In genomic region chr2:229920011-229920781, GRCh38 we compare ENCODE assay signal across 8 cellular contexts. TPM values are rescaled to one million over a fixed set of nuclear protein-coding genes. Genes with fewer than 3 reads are reported as not detected.
DNase-seq lines count a peak whose midpoint lies in the region; ATAC-seq and TF ChIP-seq lines count a peak whose summit lies in the region.

No MANE protein-coding gene starts in this region.

- H3K27me3 ChIP-seq in heart right ventricle (no peaks in the 10 kb centered on the region), aorta (ENCODE audit: control insufficient read depth in 1 of 2, insufficient read depth in 2 of 2, low read length in 1 of 2) (no peaks in the 10 kb centered on the region)
- no peaks in the 10 kb centered on the region for H3K27me3 ChIP-seq in effector memory CD4-positive, alpha-beta T cell (replicated peaks; ENCODE audit: control insufficient read depth, insufficient read depth, low read length, poor library complexity, severe bottlenecking)

- peaks cover 0 to 54% (median 35%) of the 10 kb centered on the region in 9 donors for H3K4me1 ChIP-seq in heart right ventricle
- peaks cover 14% of the 10 kb centered on the region for H3K4me1 ChIP-seq in effector memory CD4-positive, alpha-beta T cell (ENCODE audit: control insufficient read depth, insufficient read depth, low read length, poor library complexity, severe bottlenecking)
- peaks cover 0 to 5% of the 10 kb centered on the region in 2 donors for H3K4me1 ChIP-seq in aorta (ENCODE audit: control insufficient read depth in 1 of 2, insufficient read depth in 2 of 2, low read length in 2 of 2)

- peaks cover 36% of the 10 kb centered on the region for H3K36me3 Mint-ChIP-seq in activated CD4-positive, alpha-beta T cell treated with anti-CD3 and anti-CD28 coated beads for 36 hours (ENCODE audit: low read depth)
- H3K36me3 Mint-ChIP-seq in naive thymus-derived CD8-positive, alpha-beta T cell, result peaks cover 0 to 28% (median 6%) of the 10 kb centered on the region in 3 donors

- no peak for DNase-seq in heart right ventricle
- DNase-seq in Right ventricle myocardium superior, result no peak
- peak; percentile 58 for DNase-seq in activated CD4-positive, alpha-beta T cell treated with anti-CD3 and anti-CD28 coated beads for 36 hours
- DNase-seq in effector memory CD4-positive, alpha-beta T cell, result peak; percentile 3 to 18 (median 14)
- peak; percentile 15 to 68 (median 48) for DNase-seq in naive thymus-derived CD8-positive, alpha-beta T cell
- DNase-seq in aorta, result no peak
- DNase-seq in MV-4-11 (lab: John Stamatoyannopoulos, UW), result no peak

- H3K36me3 ChIP-seq in heart right ventricle, result peaks cover 0 to 31% (median 0%) of the 10 kb centered on the region in 9 donors
- no peaks in the 10 kb centered on the region for H3K36me3 ChIP-seq in effector memory CD4-positive, alpha-beta T cell (ENCODE audit: control insufficient read depth, insufficient read depth, low read length)
- peaks cover 0 to 2% of the 10 kb centered on the region in 2 donors for H3K36me3 ChIP-seq in aorta (ENCODE audit: control insufficient read depth in 1 of 2, insufficient read depth in 2 of 2, low read length in 1 of 2)

- H3K27me3 Mint-ChIP-seq in activated CD4-positive, alpha-beta T cell treated with anti-CD3 and anti-CD28 coated beads for 36 hours, result no peaks in the 10 kb centered on the region
- H3K27me3 Mint-ChIP-seq in naive thymus-derived CD8-positive, alpha-beta T cell, result peaks cover 0 to 5% (median 0%) of the 10 kb centered on the region in 5 donors

- peak overlapping the region; percentile 99 for H3K27ac Mint-ChIP-seq in activated CD4-positive, alpha-beta T cell treated with anti-CD3 and anti-CD28 coated beads for 36 hours
- H3K27ac Mint-ChIP-seq in naive thymus-derived CD8-positive, alpha-beta T cell, result peak overlapping the region; percentile 92 to 99 (median 94)

- no peaks in the 10 kb centered on the region for H3K9me3 ChIP-seq in heart right ventricle
- no peaks in the 10 kb centered on the region for H3K9me3 ChIP-seq in effector memory CD4-positive, alpha-beta T cell (ENCODE audit: control insufficient read depth, low read length)
- H3K9me3 ChIP-seq in aorta (ENCODE audit: control insufficient read depth, low read length), result no peaks in the 10 kb centered on the region

- no peak for TF ChIP-seq CTCF in heart right ventricle (IDR thresholded peaks at IDR 0.05)

- H3K27ac ChIP-seq in heart right ventricle, result peak overlapping the region; percentile 90 to 99 (median 98)
- H3K27ac ChIP-seq in effector memory CD4-positive, alpha-beta T cell (ENCODE audit: insufficient read depth, low read length, poor library complexity, severe bottlenecking), result peak overlapping the region; percentile 97
- H3K27ac ChIP-seq in aorta (ENCODE audit: low read depth in 1 of 2, low read length in 2 of 2), result peak overlapping the region; percentile 32 to 50

- H3K4me3 Mint-ChIP-seq in activated CD4-positive, alpha-beta T cell treated with anti-CD3 and anti-CD28 coated beads for 36 hours, result peak overlapping the region; percentile 100
- H3K4me3 Mint-ChIP-seq in naive thymus-derived CD8-positive, alpha-beta T cell, result peak overlapping the region; percentile 85 to 100 (median 94)

- intact Hi-C loops in heart right ventricle (cut with DNase I) (loop anchor here in 7 of 10 donors (5.0 to 10.0 kb wide), 2 partner anchors 115 to 118 kb away; no protein-coding TSS in a partner anchor), Right ventricle myocardium superior (cut with DNase I) (no loop called here), aorta (cut with DNase I) (loop anchor here (5.0 kb wide), 2 partner anchors 118 to 138 kb away; no protein-coding TSS in a partner anchor)
- intact Hi-C loops in activated CD4-positive, alpha-beta T cell treated with anti-CD3 and anti-CD28 coated beads for 36 hours (cut with DNase I, micrococcal nuclease), result loop anchor here in 1 of 2 experiments (1.0 to 5.0 kb wide), 4 partner anchors 119 to 692 kb away; partner anchors contain the start of genes SLC16A14 and SP140

- H3K9me3 Mint-ChIP-seq in activated CD4-positive, alpha-beta T cell treated with anti-CD3 and anti-CD28 coated beads for 36 hours (ENCODE audit: low read depth), result no peaks in the 10 kb centered on the region
- H3K9me3 Mint-ChIP-seq in naive thymus-derived CD8-positive, alpha-beta T cell, result peaks cover 0 to 4% (median 0%) of the 10 kb centered on the region in 9 donors

- POLR2A ChIA-PET in activated CD4-positive, alpha-beta T cell treated with anti-CD3 and anti-CD28 coated beads for 36 hours (lab: Charles Lee), result interaction anchor here (1.0 kb wide), 2 partner anchors 19 to 407 kb away, joined by 3 read pairs; partner anchors contain the start of gene SP140L
- POLR2A ChIA-PET in naive thymus-derived CD8-positive, alpha-beta T cell (lab: Charles Lee), result interaction anchor here (0.7 to 3.5 kb wide), 6 partner anchors 9 to 119 kb away, joined by 3 to 19 read pairs (median 4); no protein-coding TSS in a partner anchor

- ATAC-seq in heart right ventricle, result no peak
- ATAC-seq in Right ventricle myocardium superior (ENCODE audit: poor library complexity), result no peak
- ATAC-seq in activated CD4-positive, alpha-beta T cell treated with anti-CD3 and anti-CD28 coated beads for 36 hours, result no peak
- peak; percentile 18 to 38 for ATAC-seq in naive thymus-derived CD8-positive, alpha-beta T cell
- no peak for ATAC-seq in aorta (ENCODE audit: low FRiP score)
- ATAC-seq in GM19324 (IDR thresholded peaks at IDR 0.05; ENCODE audit: low FRiP score, unreplicated experiment), result no peak

- H3K4me1 Mint-ChIP-seq in activated CD4-positive, alpha-beta T cell treated with anti-CD3 and anti-CD28 coated beads for 36 hours, result peaks cover 43% of the 10 kb centered on the region
- peaks cover 32 to 64% (median 45%) of the 10 kb centered on the region in 4 donors for H3K4me1 Mint-ChIP-seq in naive thymus-derived CD8-positive, alpha-beta T cell

- CTCF ChIA-PET in activated CD4-positive, alpha-beta T cell treated with anti-CD3 and anti-CD28 coated beads for 36 hours (lab: Charles Lee), result interaction anchor here (0.7 to 1.3 kb wide), 4 partner anchors 9 to 119 kb away, joined by 3 to 6 read pairs (median 4); no protein-coding TSS in a partner anchor

- WGBS in heart right ventricle, 2 donors, result 5% methylated on average over 25 of the region's 25 CpGs
- WGBS in aorta, 2 donors, result 2 to 3% methylated on average over 25 of the region's 25 CpGs

- H3K4me3 ChIP-seq in heart right ventricle (peak overlapping the region; percentile 55 to 94 (median 81)), aorta (ENCODE audit: low read length in 2 of 2) (peak overlapping the region; percentile 62 to 87)
- H3K4me3 ChIP-seq in effector memory CD4-positive, alpha-beta T cell (ENCODE audit: insufficient read depth, low read depth, low read length, poor library complexity, severe bottlenecking), result peak overlapping the region; percentile 95

RNA-seq across cellular contexts. Expression of gene TRIP12, which starts 1.6 kb away (rescaled TPM):
- total RNA-seq in heart right ventricle (100 to 1,000 TPM; 152 to 247 (median 202) TPM), Right ventricle myocardium superior (164 TPM), aorta (100 to 1,000 TPM; 220 to 232 TPM)
- polyA plus RNA-seq in heart right ventricle (10 to 100 TPM; 15.6 to 25.3 TPM), aorta (10 to 100 TPM; 22.5 to 25.5 TPM)
- 100 to 1,000 TPM; 231 to 382 TPM for total RNA-seq in activated CD4-positive, alpha-beta T cell treated with anti-CD3 and anti-CD28 coated beads for 36 hours
- 100 to 1,000 TPM; 215 to 221 TPM for total RNA-seq in naive thymus-derived CD8-positive, alpha-beta T cell
- polyA plus RNA-seq in naive thymus-derived CD8-positive, alpha-beta T cell, result 10 to 100 TPM; 32.2 to 45.2 (median 41.2) TPM

RNA-seq across cellular contexts. Expression of gene FBXO36, which starts 2.1 kb away (rescaled TPM):
- total RNA-seq in heart right ventricle, result 1 to 10 TPM in 8 of 10 donors, under 1 TPM in 2; 0.59 to 1.4 (median 1.2) TPM
- 1 to 10 TPM in 1 of 2 donors, under 1 TPM in 1; 0.15 to 1.1 TPM for polyA plus RNA-seq in heart right ventricle
- 0.65 TPM for total RNA-seq in Right ventricle myocardium superior
- total RNA-seq in activated CD4-positive, alpha-beta T cell treated with anti-CD3 and anti-CD28 coated beads for 36 hours, result 1 to 10 TPM; 1.5 to 2.0 TPM
- 1 to 10 TPM; 1.2 to 1.5 TPM for total RNA-seq in naive thymus-derived CD8-positive, alpha-beta T cell
- polyA plus RNA-seq in naive thymus-derived CD8-positive, alpha-beta T cell, result 1 to 10 TPM in 2 of 3 donors, under 1 TPM in 1; 0.32 to 1.5 (median 1.4) TPM
- 1 to 10 TPM; 1.9 to 2.2 TPM for total RNA-seq in aorta
- polyA plus RNA-seq in aorta, result 1 to 10 TPM; 1.3 to 1.5 TPM

Comparison
In these comparisons a context has a peak if more than half of its experiments do, and no peak if none do; other contexts are left out.
1. ATAC-seq: peak in naive thymus-derived CD8-positive, alpha-beta T cell (2 of 2); none in heart right ventricle (0 of 8), Right ventricle myocardium superior (single experiment), activated CD4-positive, alpha-beta T cell treated with anti-CD3 and anti-CD28 coated beads for 36 hours (single experiment), aorta (single experiment) and GM19324 (single experiment).
2. DNase-seq: peak in activated CD4-positive, alpha-beta T cell treated with anti-CD3 and anti-CD28 coated beads for 36 hours (single experiment), effector memory CD4-positive, alpha-beta T cell (3 of 3) and naive thymus-derived CD8-positive, alpha-beta T cell (10 of 10); none in heart right ventricle (0 of 2), Right ventricle myocardium superior (single experiment), aorta (0 of 2) and MV-4-11 (single experiment).
3. H3K27ac ChIP-seq: peak in every context shown above with its lines; median percentile 98 in heart right ventricle; 97 in effector memory CD4-positive, alpha-beta T cell; 41 in aorta.
4. Peak in every context shown above with its lines, with median percentiles within 50 percentile points of each other: H3K4me3 ChIP-seq.